Comparison of ENCODE assay signal across 10 cellular contexts in the genomic region with DNA sequence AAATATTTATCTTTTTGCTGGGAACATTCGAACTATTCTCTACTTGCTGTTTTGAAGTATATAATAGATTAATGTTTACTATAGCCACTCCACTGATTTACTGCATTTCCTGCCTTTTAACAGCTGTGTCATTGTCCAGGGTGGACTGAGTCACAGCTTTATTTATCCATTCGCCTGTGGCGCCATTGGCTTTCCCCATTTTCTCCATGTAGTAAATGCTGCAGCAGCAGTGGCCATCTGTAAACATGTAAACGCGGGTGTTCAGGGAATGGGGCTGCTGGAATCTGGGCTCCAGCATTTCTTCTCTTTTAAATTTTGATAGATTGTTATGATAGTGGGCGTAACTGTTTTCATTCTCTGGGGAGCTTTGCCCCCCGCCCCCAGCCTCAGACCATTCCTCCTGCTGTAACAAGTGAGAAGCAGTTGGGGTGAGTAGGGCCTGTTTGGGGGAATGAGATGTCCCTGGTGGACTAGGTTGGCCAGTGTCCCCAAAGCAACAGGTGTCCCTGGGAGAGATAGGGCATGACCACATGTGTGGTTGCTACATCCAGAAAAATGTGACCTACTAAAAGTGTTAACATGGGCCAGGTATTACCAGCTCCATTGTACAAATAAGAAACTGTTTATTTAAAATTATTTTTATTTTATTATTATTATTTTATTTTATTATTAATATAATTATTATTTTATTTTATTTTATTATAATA. TPM values are rescaled to one million over a fixed set of nuclear protein-coding genes. Genes with fewer than 3 reads are reported as not detected.
DNase-seq lines count a peak whose midpoint lies in the region; ATAC-seq and TF ChIP-seq lines count a peak whose summit lies in the region.
"Had no signal": no experiment of that assay in that cellular context is flagged by ENCODE, and none has a peak within 500 bp of the region (broad histone marks: within the 10 kb centered on the region; RNA-seq: fewer than 3 reads in every experiment).

No MANE protein-coding gene starts in this region.

- H3K4me1 ChIP-seq in endodermal cell (ENCODE audit: control insufficient read depth, insufficient read depth, low read length) = no peaks in the 10 kb centered on the region
- H3K4me1 ChIP-seq in gastrocnemius medialis = peaks cover 0 to 8% of the 10 kb centered on the region in 2 donors

- H3K9ac ChIP-seq in endodermal cell (ENCODE audit: extremely low read depth, low read length, poor library complexity, severe bottlenecking) = no peak overlapping the region

- 90 to 92% methylated on average over 4 to 5 of the region's 7 CpGs for WGBS in endodermal cell (ENCODE audit: insufficient coverage in 1 of 2, insufficient read length in 1 of 2), 2 experiments

- TF ChIP-seq CTCF in NB4 (IDR thresholded peaks at IDR 0.05; ENCODE audit: low read depth, low read length) (no peak), endodermal cell (conservative IDR thresholded peaks at IDR 0.05) (peak; percentile 29), gastrocnemius medialis (IDR thresholded peaks at IDR 0.05 in 4 of 5, conservative IDR thresholded peaks at IDR 0.05 in 1 of 5) (no peak)

- H3K4me3 ChIP-seq in NB4 (ENCODE audit: low read depth, low read length) (no peak overlapping the region), endodermal cell (ENCODE audit: low read length) (no peak overlapping the region), gastrocnemius medialis (no peak overlapping the region)

- H3K4me1 Mint-ChIP-seq in activated CD4-positive, alpha-beta T cell treated with anti-CD3 and anti-CD28 coated beads, Interleukin-2, amount 10 ng/mL, durations not matched to agents 24 days and 14 days = peaks cover 24% of the 10 kb centered on the region
- H3K4me1 Mint-ChIP-seq in endodermal cell = no peaks in the 10 kb centered on the region

- no peaks in the 10 kb centered on the region for H3K9me3 Mint-ChIP-seq in activated CD4-positive, alpha-beta T cell treated with anti-CD3 and anti-CD28 coated beads, Interleukin-2, amount 10 ng/mL, durations not matched to agents 24 days and 14 days
- no peaks in the 10 kb centered on the region for H3K9me3 Mint-ChIP-seq in endodermal cell
- H3K9me3 Mint-ChIP-seq: stimulated activated naive CD8-positive, alpha-beta T cell treated with anti-CD3 and anti-CD28 coated beads, Interleukin-15, Interleukin-2, amounts not matched to agents 100 ng/mL and 50 ng/mL, for 24 hours had no signal

- H3K36me3 ChIP-seq in endodermal cell (ENCODE audit: control insufficient read depth, insufficient read depth, low read length) = no peaks in the 10 kb centered on the region
- H3K36me3 ChIP-seq in gastrocnemius medialis = no peaks in the 10 kb centered on the region

- H3K27me3 ChIP-seq in endodermal cell (ENCODE audit: control insufficient read depth, insufficient read depth, low read length, poor library complexity, severe bottlenecking) (no peaks in the 10 kb centered on the region), gastrocnemius medialis (no peaks in the 10 kb centered on the region)

- TF ChIP-seq POLR2A in NB4 (IDR thresholded peaks at IDR 0.05; ENCODE audit: extremely low read depth, insufficient read length) = no peak
- TF ChIP-seq POLR2A in gastrocnemius medialis (IDR thresholded peaks at IDR 0.05) = no peak

- no peak overlapping the region for H3K4me3 Mint-ChIP-seq in activated CD4-positive, alpha-beta T cell treated with anti-CD3 and anti-CD28 coated beads, Interleukin-2, amount 10 ng/mL, durations not matched to agents 24 days and 14 days
- no peak overlapping the region for H3K4me3 Mint-ChIP-seq in endodermal cell
- H3K4me3 Mint-ChIP-seq: stimulated activated naive CD8-positive, alpha-beta T cell treated with anti-CD3 and anti-CD28 coated beads, Interleukin-15, Interleukin-2, amounts not matched to agents 100 ng/mL and 50 ng/mL, for 24 hours had no signal

- in situ Hi-C loops in gastrocnemius medialis (cut with MboI; ENCODE audit: low sequenced_read_pairs in 4 of 4) = no loop called here

- peaks cover 7% of the 10 kb centered on the region for H3K27me3 Mint-ChIP-seq in activated CD4-positive, alpha-beta T cell treated with anti-CD3 and anti-CD28 coated beads, Interleukin-2, amount 10 ng/mL, durations not matched to agents 24 days and 14 days
- H3K27me3 Mint-ChIP-seq in endodermal cell (ENCODE audit: insufficient read depth) = no peaks in the 10 kb centered on the region
- H3K27me3 Mint-ChIP-seq: stimulated activated naive CD8-positive, alpha-beta T cell treated with anti-CD3 and anti-CD28 coated beads, Interleukin-15, Interleukin-2, amounts not matched to agents 100 ng/mL and 50 ng/mL, for 24 hours had no signal

- H3K27ac Mint-ChIP-seq in activated CD4-positive, alpha-beta T cell treated with anti-CD3 and anti-CD28 coated beads, Interleukin-2, amount 10 ng/mL, durations not matched to agents 24 days and 14 days = peak overlapping the region; percentile 72
- peak overlapping the region; percentile 8 for H3K27ac Mint-ChIP-seq in endodermal cell
- H3K27ac Mint-ChIP-seq: stimulated activated naive CD8-positive, alpha-beta T cell treated with anti-CD3 and anti-CD28 coated beads, Interleukin-15, Interleukin-2, amounts not matched to agents 100 ng/mL and 50 ng/mL, for 24 hours had no signal

- H3K9me3 ChIP-seq in endodermal cell (ENCODE audit: control insufficient read depth, low read length) (no peaks in the 10 kb centered on the region), gastrocnemius medialis (no peaks in the 10 kb centered on the region)

- H3K27ac ChIP-seq in endodermal cell (ENCODE audit: low read depth, low read length) (no peak overlapping the region), gastrocnemius medialis (peak overlapping the region in 3 of 4 donors; percentile 37 to 49 (median 45))

- H3K36me3 Mint-ChIP-seq in activated CD4-positive, alpha-beta T cell treated with anti-CD3 and anti-CD28 coated beads, Interleukin-2, amount 10 ng/mL, durations not matched to agents 24 days and 14 days (ENCODE audit: low read depth) = no peaks in the 10 kb centered on the region
- H3K36me3 Mint-ChIP-seq in endodermal cell (ENCODE audit: low read depth) = no peaks in the 10 kb centered on the region

- intact Hi-C loops in activated CD4-positive, alpha-beta T cell treated with anti-CD3 and anti-CD28 coated beads, Interleukin-2, amount 10 ng/mL, durations not matched to agents 24 days and 14 days (cut with micrococcal nuclease) = no loop called here
- intact Hi-C loops in gastrocnemius medialis (cut with DNase I; ENCODE audit: low total_unique reads) = no loop called here

- ATAC-seq in gastrocnemius medialis (peak; percentile 44 to 62), HG02623 (IDR thresholded peaks at IDR 0.05; ENCODE audit: unreplicated experiment) (no peak)

- DNase-seq in activated CD4-positive, alpha-beta T cell treated with anti-CD3 and anti-CD28 coated beads, Interleukin-2, amount 10 ng/mL, durations not matched to agents 24 days and 14 days = no peak
- no peak for DNase-seq in activated CD4-positive, alpha-beta T cell treated with anti-CD3 and anti-CD28 coated beads for 4 hours
- DNase-seq in NB4 (ENCODE audit: low read depth) = peak; percentile 40
- DNase-seq in endodermal cell = no peak
- no peak for DNase-seq in gastrocnemius medialis
- no peak for DNase-seq in GM19238 (ENCODE audit: insufficient read length, low spot score)
- no peak for DNase-seq in activated CD4-positive, CD25-positive, alpha-beta regulatory T cell (lab: John Stamatoyannopoulos, UW)
- DNase-seq: AML-193 had no signal

RNA-seq across cellular contexts. Expression of a gene that starts 32.9 kb away (rescaled TPM):
- total RNA-seq in activated CD4-positive, alpha-beta T cell treated with anti-CD3 and anti-CD28 coated beads, Interleukin-2, amount 10 ng/mL, durations not matched to agents 24 days and 14 days = 21.5 and 21.6 TPM in 2 replicates
- total RNA-seq in endodermal cell (1 to 10 TPM; 5.2 to 6.0 TPM), gastrocnemius medialis (1 to 10 TPM; 2.1 to 3.7 (median 2.6) TPM)
- polyA plus RNA-seq in endodermal cell (2013, experiment 1 of 2) = 2.5 TPM
- 2.6 TPM for polyA plus RNA-seq in endodermal cell (2013, experiment 2 of 2)
